1 cellular context compared by ENCODE assay signal in genomic region chr12:701896-702539, GRCh38.
TF ChIP-seq lines count a peak whose summit lies in the region.

No MANE protein-coding gene starts in this region.

TF ChIP-seq in SK-N-SH, 30 proteins besides CTCF, POLR2A, EP300 and RAD21 (continued from another document):
- TF ChIP-seq IRF3 (IDR thresholded peaks at IDR 0.05; ENCODE audit: low read depth, low read length) (no peak), RFX5 (IDR thresholded peaks at IDR 0.05; ENCODE audit: low read length) (no peak)
